ENCODE assay signal across 23 cellular contexts in genomic region chr17:17285951-17286350, GRCh38. TPM values are rescaled to one million over a fixed set of nuclear protein-coding genes. Genes with fewer than 3 reads are reported as not detected.
DNase-seq lines count a peak whose midpoint lies in the region; ATAC-seq, FAIRE-seq and TF ChIP-seq lines count a peak whose summit lies in the region.
"Had no signal": no experiment of that assay in that cellular context is flagged by ENCODE, and none has a peak within 500 bp of the region (broad histone marks: within the 10 kb centered on the region; RNA-seq: fewer than 3 reads in every experiment).

No MANE protein-coding gene starts in this region.

- no peak overlapping the region for H2BK15ac ChIP-seq in neuronal stem cell (ENCODE audit: low read length)

- no peaks in the 10 kb centered on the region; a peak in 1 of 5 replicates for H3K27me3 ChIP-seq in HepG2 (ENCODE audit: control insufficient read depth in 1 of 2, insufficient read depth in 2 of 2, low read length in 2 of 2)
- H3K27me3 ChIP-seq in right lobe of liver = no peaks in the 10 kb centered on the region
- H3K27me3 ChIP-seq in neuronal stem cell (ENCODE audit: control insufficient read depth in 3 of 3, insufficient read depth in 3 of 3, low read depth in 1 of 3, low read length in 3 of 3) = no peaks in the 10 kb centered on the region
- H3K27me3 ChIP-seq in testis = no peaks in the 10 kb centered on the region
- no peaks in the 10 kb centered on the region for H3K27me3 ChIP-seq in MG63
- H3K27me3 ChIP-seq: BLaER1 treated with 17β-estradiol and CSF1 and Interleukin-3, amounts not matched to agents 10 nM and 100 nM had no signal

- WGBS in HepG2 (ENCODE audit: low lambda C conversion rate) = 72% methylated on average over 5 of the region's 5 CpGs
- WGBS in right lobe of liver (ENCODE audit: insufficient coverage, low coverage, low lambda C conversion rate, missing lambda C conversion rate) = 83% methylated on average over 5 of the region's 5 CpGs
- 100% methylated on average over 1 of the region's 5 CpGs; no CpG with 5 or more reads in 1 of the 2 donors for WGBS in neuronal stem cell (ENCODE audit: extremely low coverage in 2 of 2, insufficient read length in 2 of 2, insufficient replicate concordance in 1 of 2), 2 donors
- 57 to 67% methylated on average over 5 of the region's 5 CpGs for WGBS in testis, 2 donors

- no peak for TF ChIP-seq CTCF in HepG2 (CRISPR knock-in tag; IDR thresholded peaks at IDR 0.05)
- TF ChIP-seq CTCF in right lobe of liver (IDR thresholded peaks at IDR 0.05) = no peak
- no peak for TF ChIP-seq CTCF in testis (IDR thresholded peaks at IDR 0.05)

- no TSS peak for BruUV-seq in HepG2 (replicated peaks; lab: Mats Ljungman, UMichigan)

- H3K4me3 ChIP-seq in HepG2 (replicated peaks in 1 of 3; ENCODE audit: insufficient read depth in 1 of 3, low read depth in 2 of 3, low read length in 3 of 3) (no peak overlapping the region), right lobe of liver (no peak overlapping the region), neuronal stem cell (ENCODE audit: low read length in 2 of 2) (no peak overlapping the region), testis (no peak overlapping the region), MG63 (no peak overlapping the region)
- H3K4me3 ChIP-seq: A549; BLaER1 treated with 17β-estradiol and CSF1 and Interleukin-3, amounts not matched to agents 10 nM and 100 nM had no signal

- no peak overlapping the region for H3K18ac ChIP-seq in neuronal stem cell (ENCODE audit: low read length)

- no peak overlapping the region for H3K9ac ChIP-seq in HepG2 (ENCODE audit: insufficient read depth, low read depth, low read length)
- H3K9ac ChIP-seq in neuronal stem cell (ENCODE audit: low read depth, low read length, poor library complexity) = no peak overlapping the region
- H3K9ac ChIP-seq: BLaER1 treated with 17β-estradiol and CSF1 and Interleukin-3, amounts not matched to agents 10 nM and 100 nM had no signal

- H2BK12ac ChIP-seq in neuronal stem cell (ENCODE audit: low read length) = no peak overlapping the region

- H4K20me1 ChIP-seq in HepG2 (ENCODE audit: insufficient read depth, low read length) = no peaks in the 10 kb centered on the region
- H4K20me1 ChIP-seq: BLaER1 treated with 17β-estradiol and CSF1 and Interleukin-3, amounts not matched to agents 10 nM and 100 nM had no signal

- H3K4me1 ChIP-seq in HepG2 (ENCODE audit: insufficient read depth, low read length) (peaks cover 28% of the 10 kb centered on the region), right lobe of liver (peaks cover 0 to 4% (median 0%) of the 10 kb centered on the region in 4 donors), neuronal stem cell (ENCODE audit: control insufficient read depth in 2 of 2, insufficient read depth in 1 of 2, low read depth in 1 of 2, low read length in 2 of 2) (no peaks in the 10 kb centered on the region), testis (peaks cover 6% of the 10 kb centered on the region)

- no peak for DNase-seq in HepG2 (ENCODE audit: low spot score)
- no peak for DNase-seq in right lobe of liver
- DNase-seq in T-helper 17 cell = no peak
- no peak for DNase-seq in neuronal stem cell (ENCODE audit: low spot score)
- peak; percentile 69 for DNase-seq in testis
- DNase-seq in MG63 = no peak
- DNase-seq in NCI-H2029 (lab: John Stamatoyannopoulos, UW) = no peak
- DNase-seq: AML-193; Caco-2; Calu3; CD4-positive, alpha-beta T cell; CD8-positive, alpha-beta T cell; DMS79 treated with DMSO at 0.1 percent for 48 hours; GF-D8 had no signal

- no peak overlapping the region for H4K8ac ChIP-seq in neuronal stem cell (ENCODE audit: low read depth, low read length)

- no peak overlapping the region for H3K14ac ChIP-seq in neuronal stem cell (ENCODE audit: low read length)

- no peak overlapping the region for H3K4ac ChIP-seq in neuronal stem cell (ENCODE audit: low read length)

- H3K27ac ChIP-seq in HepG2 (ENCODE audit: extremely low read length, insufficient read depth, low read length) (no peak overlapping the region), right lobe of liver (no peak overlapping the region), neuronal stem cell (replicated peaks; ENCODE audit: low read length) (no peak overlapping the region), testis (peak overlapping the region; percentile 7 to 77)
- H3K27ac ChIP-seq: 22Rv1; A549; BLaER1 treated with 17β-estradiol and CSF1 and Interleukin-3, amounts not matched to agents 10 nM and 100 nM; C4-2B had no signal

- no peak overlapping the region for H2BK5ac ChIP-seq in neuronal stem cell (ENCODE audit: low read length)

- no peak overlapping the region for H3K23ac ChIP-seq in neuronal stem cell (ENCODE audit: low read depth, low read length, poor library complexity)

- no peak overlapping the region for H4K91ac ChIP-seq in neuronal stem cell (ENCODE audit: low read depth, low read length, poor library complexity)

- CTCF ChIA-PET in HepG2 (lab: Yijun Ruan, JAX; ENCODE audit: low intra/inter-chr PET ratio, low total read pairs) = no interaction called here

- no peaks in the 10 kb centered on the region for H3K79me2 ChIP-seq in HepG2 (ENCODE audit: insufficient read depth, low read length)

- no peak overlapping the region for H2BK120ac ChIP-seq in neuronal stem cell (ENCODE audit: low read depth, low read length)

- H3K27ac Mint-ChIP-seq in T-helper 17 cell = peak overlapping the region; percentile 41
- H3K27ac Mint-ChIP-seq: B cell; CD4-positive, alpha-beta T cell; CD8-positive, alpha-beta T cell had no signal

- H2AK5ac ChIP-seq in neuronal stem cell (ENCODE audit: low read depth, low read length) = no peak overlapping the region

- TF ChIP-seq EP300 in HepG2 (IDR thresholded peaks at IDR 0.05; ENCODE audit: low read depth in 2 of 2, low read length in 2 of 2) = no peak
- no peak for TF ChIP-seq EP300 in HepG2 (CRISPR knock-in tag; IDR thresholded peaks at IDR 0.05; ENCODE audit: borderline replicate concordance)

- H2AFZ ChIP-seq in HepG2 (ENCODE audit: low read length) = peak overlapping the region; percentile 1
- H2AFZ ChIP-seq in neuronal stem cell (ENCODE audit: low read length) = peak overlapping the region; percentile 40

- no peaks in the 10 kb centered on the region for H3K36me3 Mint-ChIP-seq in T-helper 17 cell (ENCODE audit: low read depth)
- H3K36me3 Mint-ChIP-seq: CD8-positive, alpha-beta T cell had no signal

- no peak for ATAC-seq in HepG2
- no peak for ATAC-seq in right lobe of liver
- ATAC-seq in T-helper 17 cell = no peak
- ATAC-seq: A549; CD8-positive, alpha-beta T cell had no signal

- intact Hi-C loops in HepG2 (cut with micrococcal nuclease; ENCODE audit: unreplicated experiment) (no loop called here), right lobe of liver (cut with DNase I) (no loop called here), testis (cut with DNase I; ENCODE audit: low total_unique reads) (no loop called here)

- H3K4me2 ChIP-seq in HepG2 (ENCODE audit: low read depth, low read length) = no peak overlapping the region
- H3K4me2 ChIP-seq in neuronal stem cell (ENCODE audit: insufficient read depth, low read length, poor library complexity, severe bottlenecking) = no peak overlapping the region
- H3K4me2 ChIP-seq: A549; BLaER1 treated with 17β-estradiol and CSF1 and Interleukin-3, amounts not matched to agents 10 nM and 100 nM had no signal

- peaks cover under 1% of the 10 kb centered on the region for H3K79me1 ChIP-seq in neuronal stem cell (ENCODE audit: low read depth, low read length)

- H3K36me3 ChIP-seq in HepG2 (replicated peaks in 1 of 2; ENCODE audit: control insufficient read depth in 1 of 2, insufficient read depth in 2 of 2, low read length in 2 of 2) (no peaks in the 10 kb centered on the region), right lobe of liver (no peaks in the 10 kb centered on the region), neuronal stem cell (replicated peaks in 1 of 2; ENCODE audit: control insufficient read depth in 2 of 2, insufficient read depth in 2 of 2, low read length in 2 of 2) (no peaks in the 10 kb centered on the region), testis (ENCODE audit: low read depth, missing control alignments) (no peaks in the 10 kb centered on the region), MG63 (no peaks in the 10 kb centered on the region)
- H3K36me3 ChIP-seq: BLaER1 treated with 17β-estradiol and CSF1 and Interleukin-3, amounts not matched to agents 10 nM and 100 nM had no signal

- peaks cover 14% of the 10 kb centered on the region for H3K4me1 Mint-ChIP-seq in T-helper 17 cell

- POLR2A ChIA-PET in HepG2 (lab: Yijun Ruan, JAX) = no interaction called here

- TF ChIP-seq POLR2A in HepG2 (IDR thresholded peaks at IDR 0.05; ENCODE audit: insufficient read depth in 1 of 2, low read depth in 2 of 2, low read length in 2 of 2) (no peak), right lobe of liver (IDR thresholded peaks at IDR 0.05) (no peak), testis (IDR thresholded peaks at IDR 0.05) (no peak)

- no peaks in the 10 kb centered on the region for H3K27me3 Mint-ChIP-seq in T-helper 17 cell
- H3K27me3 Mint-ChIP-seq: B cell; CD4-positive, alpha-beta T cell had no signal

- no peak for TF ChIP-seq RAD21 in HepG2 (CRISPR knock-in tag; IDR thresholded peaks at IDR 0.05)

- no peak overlapping the region for H3K4me3 Mint-ChIP-seq in T-helper 17 cell
- H3K4me3 Mint-ChIP-seq: B cell; CD4-positive, alpha-beta T cell; CD8-positive, alpha-beta T cell had no signal

- in situ Hi-C loops in HepG2 (cut with HindIII; ENCODE audit: extremely low pct_ligation_motif_present, low pct_unique_long_range_greater_than_20kb) = no loop called here

- no peak for FAIRE-seq in HepG2 (lab: Jason Lieb, UNC)
- FAIRE-seq: A549, D721Med, G401.6, GM12891, GM19239 had no signal

- H3K9me3 ChIP-seq in HepG2 (ENCODE audit: low read length) (no peaks in the 10 kb centered on the region), right lobe of liver (no peaks in the 10 kb centered on the region), T-helper 17 cell (ENCODE audit: control insufficient read depth, low read length, poor library complexity, severe bottlenecking) (no peaks in the 10 kb centered on the region), neuronal stem cell (replicated peaks in 1 of 2; ENCODE audit: control insufficient read depth in 2 of 2, insufficient read depth in 1 of 2, low read depth in 1 of 2, low read length in 2 of 2) (no peaks in the 10 kb centered on the region), testis (no peaks in the 10 kb centered on the region), MG63 (no peaks in the 10 kb centered on the region)
- H3K9me3 ChIP-seq: A549; BLaER1 treated with 17β-estradiol and CSF1 and Interleukin-3, amounts not matched to agents 10 nM and 100 nM; Caco-2 had no signal

RNA-seq across cellular contexts. Expression of gene COPS3, which starts 4.9 kb away (rescaled TPM):
- 103 and 143 TPM in 2 replicates for total RNA-seq in HepG2 (2016; rRNA removed; fragmentation: Illumina TruSeq; extraction: Trizol)
- total RNA-seq in HepG2 (2016; cell fraction: cytosol; rRNA removed; fragmentation: Illumina TruSeq; extraction: Trizol; ENCODE audit: low read depth) = 86.6 and 90.0 TPM in 2 replicates
- 106 and 142 TPM in 2 replicates for total RNA-seq in HepG2 (2016; cell fraction: insoluble cytoplasmic fraction; rRNA removed; fragmentation: Illumina TruSeq; extraction: Trizol)
- total RNA-seq in HepG2 (2016; cell fraction: membrane; rRNA removed; fragmentation: Illumina TruSeq; extraction: Trizol) = 113 and 114 TPM in 2 replicates
- 38.3 and 49.0 TPM in 2 replicates for total RNA-seq in HepG2 (2016; cell fraction: nucleus; rRNA removed; fragmentation: Illumina TruSeq; extraction: Trizol)
- polyA plus RNA-seq in HepG2 (2011; rRNA removed) = 34.1 and 46.3 TPM in 2 replicates
- polyA plus RNA-seq in HepG2 (2011; cell fraction: cytosol; rRNA removed) = 32.8 and 38.8 TPM in 2 replicates
- polyA plus RNA-seq in HepG2 (2011; cell fraction: nucleus; rRNA removed) = 17.3 and 22.4 TPM in 2 replicates
- 40.8 and 44.7 TPM in 2 replicates for polyA plus RNA-seq in HepG2 (2012)
- 70.5 and 78.2 TPM in 2 replicates for polyA plus RNA-seq in HepG2 (2016; cell fraction: cytosol; fragmentation: Illumina TruSeq; extraction: Trizol; ENCODE audit: low read depth)
- polyA plus RNA-seq in HepG2 (2016; cell fraction: insoluble cytoplasmic fraction; fragmentation: Illumina TruSeq; extraction: Trizol; ENCODE audit: low read depth) = 115 TPM in 2 replicates
- 74.5 and 76.2 TPM in 2 replicates for polyA plus RNA-seq in HepG2 (2016; cell fraction: membrane; fragmentation: Illumina TruSeq; extraction: Trizol; ENCODE audit: low read depth)
- 51.6 and 59.0 TPM in 2 replicates for polyA plus RNA-seq in HepG2 (2016; cell fraction: nucleus; fragmentation: Illumina TruSeq; extraction: Trizol; ENCODE audit: insufficient read depth, low read depth)
- 37.5 and 148 TPM in 2 replicates for polyA minus RNA-seq in HepG2 (2011; rRNA and poly(A)+ RNA removed; ENCODE audit: low replicate concordance)
- 27.9 and 30.0 TPM in 2 replicates for polyA minus RNA-seq in HepG2 (2011; cell fraction: cytosol; rRNA and poly(A)+ RNA removed)
- 26.8 and 31.8 TPM in 2 replicates for polyA minus RNA-seq in HepG2 (2011; cell fraction: nucleus; rRNA and poly(A)+ RNA removed)
- 10 to 100 TPM; 19.7 to 33.0 (median 25.8) TPM for total RNA-seq in right lobe of liver
- 10 to 100 TPM; 87.8 to 89.1 TPM for total RNA-seq in T-helper 17 cell
- 106 TPM for polyA plus RNA-seq in neuronal stem cell (2013, experiment 1 of 2)
- polyA plus RNA-seq in neuronal stem cell (2013, experiment 2 of 2) = 109 TPM
- total RNA-seq in testis = 100 to 1,000 TPM; 128 to 134 TPM
- polyA plus RNA-seq in testis (ENCODE audit: insufficient read depth, low read depth, low replicate concordance) = 198 TPM
- total RNA-seq in MG63 (2014; rRNA removed; shearing (Covaris generic); ENCODE audit: low replicate concordance) = 131 and 168 TPM in 2 replicates

RNA-seq across cellular contexts. Expression of gene NT5M, which starts 17.2 kb away (rescaled TPM):
- 0.55 and 0.63 TPM in 2 replicates for total RNA-seq in HepG2 (2016; rRNA removed; fragmentation: Illumina TruSeq; extraction: Trizol)
- 1.7 and 2.0 TPM in 2 replicates for total RNA-seq in HepG2 (2016; cell fraction: cytosol; rRNA removed; fragmentation: Illumina TruSeq; extraction: Trizol; ENCODE audit: low read depth)
- 0.46 and 0.50 TPM in 2 replicates for total RNA-seq in HepG2 (2016; cell fraction: insoluble cytoplasmic fraction; rRNA removed; fragmentation: Illumina TruSeq; extraction: Trizol)
- 1.5 and 2.3 TPM in 2 replicates for total RNA-seq in HepG2 (2016; cell fraction: membrane; rRNA removed; fragmentation: Illumina TruSeq; extraction: Trizol)
- total RNA-seq in HepG2 (2016; cell fraction: nucleus; rRNA removed; fragmentation: Illumina TruSeq; extraction: Trizol) = not detected in 2 replicates
- polyA plus RNA-seq in HepG2 (2011; rRNA removed) = 0.78 and 1.0 TPM in 2 replicates
- polyA plus RNA-seq in HepG2 (2011; cell fraction: cytosol; rRNA removed) = 0.54 and 1.2 TPM in 2 replicates
- 2.0 and 2.4 TPM in 2 replicates for polyA plus RNA-seq in HepG2 (2011; cell fraction: nucleus; rRNA removed)
- 1.1 and 1.2 TPM in 2 replicates for polyA plus RNA-seq in HepG2 (2012)
- 1.7 and 1.9 TPM in 2 replicates for polyA plus RNA-seq in HepG2 (2016; cell fraction: cytosol; fragmentation: Illumina TruSeq; extraction: Trizol; ENCODE audit: low read depth)
- 0.56 and 0.79 TPM in 2 replicates for polyA plus RNA-seq in HepG2 (2016; cell fraction: insoluble cytoplasmic fraction; fragmentation: Illumina TruSeq; extraction: Trizol; ENCODE audit: low read depth)
- polyA plus RNA-seq in HepG2 (2016; cell fraction: membrane; fragmentation: Illumina TruSeq; extraction: Trizol; ENCODE audit: low read depth) = 1.4 and 1.5 TPM in 2 replicates
- 0.63 and 0.85 TPM in 2 replicates for polyA plus RNA-seq in HepG2 (2016; cell fraction: nucleus; fragmentation: Illumina TruSeq; extraction: Trizol; ENCODE audit: insufficient read depth, low read depth)
- 1.1 and 2.2 TPM in 2 replicates for polyA minus RNA-seq in HepG2 (2011; rRNA and poly(A)+ RNA removed; ENCODE audit: low replicate concordance)
- polyA minus RNA-seq in HepG2 (2011; cell fraction: cytosol; rRNA and poly(A)+ RNA removed) = 1.2 TPM in 1 of 2 replicates, not detected in the other
- polyA minus RNA-seq in HepG2 (2011; cell fraction: nucleus; rRNA and poly(A)+ RNA removed) = not detected in 2 replicates
- total RNA-seq in right lobe of liver = 1 to 10 TPM in 2 of 6 experiments, under 1 TPM in 4; 0.51 to 3.0 (median 0.87) TPM
- total RNA-seq in T-helper 17 cell = 10 to 100 TPM in 1 of 2 donors, 1 to 10 TPM in 1; 2.5 to 24.0 TPM
- polyA plus RNA-seq in neuronal stem cell (2013, experiment 1 of 2) = 6.8 TPM
- 7.4 TPM for polyA plus RNA-seq in neuronal stem cell (2013, experiment 2 of 2)
- 10 to 100 TPM; 33.5 to 47.5 TPM for total RNA-seq in testis
- 26.1 TPM for polyA plus RNA-seq in testis (ENCODE audit: insufficient read depth, low read depth, low replicate concordance)
- 0.91 and 2.5 TPM in 2 replicates for total RNA-seq in MG63 (2014; rRNA removed; shearing (Covaris generic); ENCODE audit: low replicate concordance)

RNA-seq across cellular contexts. Expression of gene FLCN, which starts 49.0 kb away (rescaled TPM):
- 21.8 and 24.9 TPM in 2 replicates for total RNA-seq in HepG2 (2016; rRNA removed; fragmentation: Illumina TruSeq; extraction: Trizol)
- 6.3 and 6.9 TPM in 2 replicates for total RNA-seq in HepG2 (2016; cell fraction: cytosol; rRNA removed; fragmentation: Illumina TruSeq; extraction: Trizol; ENCODE audit: low read depth)
- total RNA-seq in HepG2 (2016; cell fraction: insoluble cytoplasmic fraction; rRNA removed; fragmentation: Illumina TruSeq; extraction: Trizol) = 21.4 and 25.3 TPM in 2 replicates
- total RNA-seq in HepG2 (2016; cell fraction: membrane; rRNA removed; fragmentation: Illumina TruSeq; extraction: Trizol) = 12.0 and 12.3 TPM in 2 replicates
- 19.9 and 26.2 TPM in 2 replicates for total RNA-seq in HepG2 (2016; cell fraction: nucleus; rRNA removed; fragmentation: Illumina TruSeq; extraction: Trizol)
- 16.6 and 20.2 TPM in 2 replicates for polyA plus RNA-seq in HepG2 (2011; rRNA removed)
- 9.1 and 11.6 TPM in 2 replicates for polyA plus RNA-seq in HepG2 (2011; cell fraction: cytosol; rRNA removed)
- polyA plus RNA-seq in HepG2 (2011; cell fraction: nucleus; rRNA removed) = 35.9 and 37.1 TPM in 2 replicates
- polyA plus RNA-seq in HepG2 (2012) = 13.4 and 13.9 TPM in 2 replicates
- 1.3 and 1.9 TPM in 2 replicates for polyA plus RNA-seq in HepG2 (2016; cell fraction: cytosol; fragmentation: Illumina TruSeq; extraction: Trizol; ENCODE audit: low read depth)
- 12.1 and 14.3 TPM in 2 replicates for polyA plus RNA-seq in HepG2 (2016; cell fraction: insoluble cytoplasmic fraction; fragmentation: Illumina TruSeq; extraction: Trizol; ENCODE audit: low read depth)
- 3.4 TPM in 2 replicates for polyA plus RNA-seq in HepG2 (2016; cell fraction: membrane; fragmentation: Illumina TruSeq; extraction: Trizol; ENCODE audit: low read depth)
- polyA plus RNA-seq in HepG2 (2016; cell fraction: nucleus; fragmentation: Illumina TruSeq; extraction: Trizol; ENCODE audit: insufficient read depth, low read depth) = 41.6 and 44.8 TPM in 2 replicates
- 28.0 and 42.8 TPM in 2 replicates for polyA minus RNA-seq in HepG2 (2011; rRNA and poly(A)+ RNA removed; ENCODE audit: low replicate concordance)
- polyA minus RNA-seq in HepG2 (2011; cell fraction: cytosol; rRNA and poly(A)+ RNA removed) = 9.6 and 9.9 TPM in 2 replicates
- polyA minus RNA-seq in HepG2 (2011; cell fraction: nucleus; rRNA and poly(A)+ RNA removed) = 25.4 and 26.4 TPM in 2 replicates
- total RNA-seq in right lobe of liver = 10 to 100 TPM; 25.4 to 44.3 (median 35.9) TPM
- 10 to 100 TPM; 34.1 to 44.9 TPM for total RNA-seq in T-helper 17 cell
- polyA plus RNA-seq in neuronal stem cell (2013, experiment 1 of 2) = 12.0 TPM
- 12.6 TPM for polyA plus RNA-seq in neuronal stem cell (2013, experiment 2 of 2)
- 100 to 1,000 TPM; 129 to 159 TPM for total RNA-seq in testis
- polyA plus RNA-seq in testis (ENCODE audit: insufficient read depth, low read depth, low replicate concordance) = 47.9 TPM
- total RNA-seq in MG63 (2014; rRNA removed; shearing (Covaris generic); ENCODE audit: low replicate concordance) = 15.5 and 22.7 TPM in 2 replicates

Comparison
In these comparisons a context has a peak if more than half of its experiments do, and no peak if none do; other contexts are left out.
1. H3K27ac ChIP-seq: peak in testis (2 of 2); none in HepG2 (single experiment), right lobe of liver (0 of 3) and neuronal stem cell (single experiment).